ENCODE assay signal across 13 cellular contexts in the genomic region with DNA sequence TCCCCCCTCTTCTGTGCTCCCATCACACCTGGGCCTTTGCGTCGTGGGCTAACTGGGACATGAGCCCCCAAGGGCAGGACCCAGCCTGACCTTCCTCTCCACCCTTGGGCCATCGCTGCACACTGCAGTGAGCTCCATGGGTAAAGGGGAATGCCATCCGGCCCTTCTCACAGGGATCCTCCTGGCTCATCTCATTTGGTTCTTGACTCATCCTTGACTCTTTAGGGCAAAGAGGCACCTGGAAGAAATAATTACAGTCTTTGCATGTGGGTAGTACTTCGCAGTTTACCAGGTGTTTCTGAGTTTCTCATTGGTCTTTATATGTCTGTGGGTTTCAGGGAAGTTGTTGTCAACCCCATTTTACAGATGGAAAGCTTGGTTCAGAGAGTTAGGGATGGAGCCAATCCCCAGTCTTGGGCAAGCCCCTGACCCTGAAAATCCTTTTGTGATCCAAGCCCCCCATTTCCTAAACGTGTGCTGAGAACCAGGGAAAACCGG. TPM values are rescaled to one million over a fixed set of nuclear protein-coding genes. Genes with fewer than 3 reads are reported as not detected.
DNase-seq lines count a peak whose midpoint lies in the region; ATAC-seq and TF ChIP-seq lines count a peak whose summit lies in the region.
"Had no signal": no experiment of that assay in that cellular context is flagged by ENCODE, and none has a peak within 500 bp of the region (broad histone marks: within the 10 kb centered on the region; RNA-seq: fewer than 3 reads in every experiment).

No MANE protein-coding gene starts in this region.

- H3K4me3 Mint-ChIP-seq in H9 = peak overlapping the region; percentile 53 to 70; a peak in 4 of 5 replicates
- H3K4me3 Mint-ChIP-seq in activated T-helper 2 cell treated with anti-CD3 and anti-CD28 coated beads, Interferon-gamma antibody, Interleukin-2, Interleukin-4, amounts not matched to agents 10 μg/mL and 5 μg/mL and 100 μg/mL, durations not matched to agents 14 hours and 24 hours and 36 hours (ENCODE audit: low read depth) = no peak overlapping the region
- H3K4me3 Mint-ChIP-seq in natural killer cell treated with Interleukin-12 subunit alpha and Interleukin-12 subunit beta and Interleukin-15 and Interleukin-18, amount 100 ng/mL, for 72 hours = peak overlapping the region; percentile 30
- H3K4me3 Mint-ChIP-seq: dendritic cell treated with granulocyte-macrophage colony-stimulating factor and Interleukin-4, amounts not matched to agents 40 ng/mL and 50 ng/mL, for 4 days had no signal

- no peak overlapping the region for H4K91ac ChIP-seq in H9 (ENCODE audit: insufficient read length, low read depth, low read length)

- H3K4me1 Mint-ChIP-seq in H9 = peaks cover 14 to 16% of the 10 kb centered on the region in 2 experiments
- peaks cover 60% of the 10 kb centered on the region for H3K4me1 Mint-ChIP-seq in activated T-helper 2 cell treated with anti-CD3 and anti-CD28 coated beads, Interferon-gamma antibody, Interleukin-2, Interleukin-4, amounts not matched to agents 10 μg/mL and 5 μg/mL and 100 μg/mL, durations not matched to agents 14 hours and 24 hours and 36 hours (ENCODE audit: low read depth)
- peaks cover 6 to 20% of the 10 kb centered on the region in 2 donors for H3K4me1 Mint-ChIP-seq in natural killer cell treated with Interleukin-12 subunit alpha and Interleukin-12 subunit beta and Interleukin-15 and Interleukin-18, amount 100 ng/mL, for 72 hours (ENCODE audit: low read depth in 2 of 2)

- no peaks in the 10 kb centered on the region for H3K9me3 Mint-ChIP-seq in H9
- H3K9me3 Mint-ChIP-seq in activated T-helper 2 cell treated with anti-CD3 and anti-CD28 coated beads, Interferon-gamma antibody, Interleukin-2, Interleukin-4, amounts not matched to agents 10 μg/mL and 5 μg/mL and 100 μg/mL, durations not matched to agents 14 hours and 24 hours and 36 hours = no peaks in the 10 kb centered on the region
- no peaks in the 10 kb centered on the region for H3K9me3 Mint-ChIP-seq in natural killer cell treated with Interleukin-12 subunit alpha and Interleukin-12 subunit beta and Interleukin-15 and Interleukin-18, amount 100 ng/mL, for 72 hours
- H3K9me3 Mint-ChIP-seq: dendritic cell treated with granulocyte-macrophage colony-stimulating factor and Interleukin-4, amounts not matched to agents 40 ng/mL and 50 ng/mL, for 4 days had no signal

- no peak overlapping the region for H2BK12ac ChIP-seq in H9 (ENCODE audit: insufficient read length, low read depth, low read length)

- no peak overlapping the region for H3K4ac ChIP-seq in H9 (ENCODE audit: low read depth, low read length)

- no peaks in the 10 kb centered on the region for H3K79me1 ChIP-seq in H9 (ENCODE audit: insufficient read depth, low read depth, low read length, poor library complexity, severe bottlenecking)

- ATAC-seq in natural killer cell treated with Interleukin-12 subunit alpha and Interleukin-12 subunit beta and Interleukin-15 and Interleukin-18, amount 100 ng/mL, for 72 hours = no peak

- H3K18ac ChIP-seq in H9 (ENCODE audit: insufficient read length, low read depth, low read length) = no peak overlapping the region

- no peak overlapping the region for H3K56ac ChIP-seq in H9 (ENCODE audit: insufficient read length, low read depth, low read length)

- no peak overlapping the region for H3K9ac ChIP-seq in H9 (ENCODE audit: extremely low read depth, insufficient read length, low read length)

- H3K27ac ChIP-seq in H9 (ENCODE audit: insufficient read length, low read depth, low read length) = no peak overlapping the region
- H3K27ac ChIP-seq: right lobe of liver had no signal

- H3K36me3 Mint-ChIP-seq in H9 (ENCODE audit: insufficient read depth in 1 of 3, low read depth in 3 of 3) = no peaks in the 10 kb centered on the region; a peak in 1 of 7 replicates
- H3K36me3 Mint-ChIP-seq in activated T-helper 2 cell treated with anti-CD3 and anti-CD28 coated beads, Interferon-gamma antibody, Interleukin-2, Interleukin-4, amounts not matched to agents 10 μg/mL and 5 μg/mL and 100 μg/mL, durations not matched to agents 14 hours and 24 hours and 36 hours (ENCODE audit: low read depth) = no peaks in the 10 kb centered on the region
- peaks cover 4% of the 10 kb centered on the region for H3K36me3 Mint-ChIP-seq in natural killer cell treated with Interleukin-12 subunit alpha and Interleukin-12 subunit beta and Interleukin-15 and Interleukin-18, amount 100 ng/mL, for 72 hours

- H3K4me1 ChIP-seq in H9 (ENCODE audit: insufficient read depth, low read length) = peaks cover 2% of the 10 kb centered on the region; the same call in 1 of the 2 replicates
- H3K4me1 ChIP-seq: right lobe of liver had no signal

- H4K20me1 ChIP-seq in H9 (ENCODE audit: control insufficient read depth, insufficient read depth, insufficient read length) = no peaks in the 10 kb centered on the region

- no peak overlapping the region for H3T11ph ChIP-seq in H9 (ENCODE audit: low read length)

- no peak overlapping the region for H2BK5ac ChIP-seq in H9 (ENCODE audit: insufficient read length, low read length)

- no peak overlapping the region for H2BK120ac ChIP-seq in H9 (ENCODE audit: low read depth, low read length, poor library complexity, severe bottlenecking)

- WGBS in H9 (ENCODE audit: extremely low coverage, insufficient read length, low lambda C conversion rate) = no CpG with 5 or more reads among the region's 7 CpGs

- no peak overlapping the region for H2AFZ ChIP-seq in H9 (ENCODE audit: low read length)

- H3K9me3 ChIP-seq in H9 (ENCODE audit: control insufficient read depth, low read depth, low read length) = no peaks in the 10 kb centered on the region
- H3K9me3 ChIP-seq: right lobe of liver had no signal

- TF ChIP-seq CTCF in H9 (conservative IDR thresholded peaks at IDR 0.05) = no peak

- H3K4me2 ChIP-seq in H9 (ENCODE audit: insufficient read depth, insufficient read length, low read length) = peak overlapping the region; percentile 23

- no peaks in the 10 kb centered on the region for H3K79me2 ChIP-seq in H9 (ENCODE audit: insufficient read depth, low read length)

- H3K23ac ChIP-seq in H9 (ENCODE audit: insufficient read length, low read depth, low read length) = no peak overlapping the region

- peaks cover 51% of the 10 kb centered on the region for H3K27me3 Mint-ChIP-seq in H9 (ENCODE audit: low read depth)
- no peaks in the 10 kb centered on the region for H3K27me3 Mint-ChIP-seq in activated T-helper 2 cell treated with anti-CD3 and anti-CD28 coated beads, Interferon-gamma antibody, Interleukin-2, Interleukin-4, amounts not matched to agents 10 μg/mL and 5 μg/mL and 100 μg/mL, durations not matched to agents 14 hours and 24 hours and 36 hours (ENCODE audit: low read depth)
- peaks cover 32 to 39% of the 10 kb centered on the region in 2 donors for H3K27me3 Mint-ChIP-seq in natural killer cell treated with Interleukin-12 subunit alpha and Interleukin-12 subunit beta and Interleukin-15 and Interleukin-18, amount 100 ng/mL, for 72 hours

- intact Hi-C loops in activated T-helper 2 cell treated with anti-CD3 and anti-CD28 coated beads, Interferon-gamma antibody, Interleukin-2, Interleukin-4, amounts not matched to agents 10 μg/mL and 5 μg/mL and 100 μg/mL, durations not matched to agents 14 hours and 24 hours and 36 hours (cut with micrococcal nuclease) = no loop called here

- no peak overlapping the region for H4K8ac ChIP-seq in H9 (replicated peaks; ENCODE audit: insufficient read length, low read depth, low read length)

- H3K14ac ChIP-seq in H9 (ENCODE audit: insufficient read depth, low read length) = no peak overlapping the region

- H3K27ac Mint-ChIP-seq in H9 = no peak overlapping the region; a peak in 1 of 7 replicates
- peak overlapping the region; percentile 76 for H3K27ac Mint-ChIP-seq in activated T-helper 2 cell treated with anti-CD3 and anti-CD28 coated beads, Interferon-gamma antibody, Interleukin-2, Interleukin-4, amounts not matched to agents 10 μg/mL and 5 μg/mL and 100 μg/mL, durations not matched to agents 14 hours and 24 hours and 36 hours
- peak overlapping the region in 1 of 2 donors; percentile 48 for H3K27ac Mint-ChIP-seq in natural killer cell treated with Interleukin-12 subunit alpha and Interleukin-12 subunit beta and Interleukin-15 and Interleukin-18, amount 100 ng/mL, for 72 hours
- H3K27ac Mint-ChIP-seq: dendritic cell treated with granulocyte-macrophage colony-stimulating factor and Interleukin-4, amounts not matched to agents 40 ng/mL and 50 ng/mL, for 4 days had no signal

- no peaks in the 10 kb centered on the region for H3K23me2 ChIP-seq in H9 (ENCODE audit: insufficient read length, low read depth, low read length, poor library complexity, severe bottlenecking)

- no peak overlapping the region for H2BK20ac ChIP-seq in H9 (ENCODE audit: low read depth, low read length, poor library complexity, severe bottlenecking)

- no peaks in the 10 kb centered on the region; the same call in 1 of the 2 replicates for H3K27me3 ChIP-seq in H9 (ENCODE audit: insufficient read depth, low read length)
- H3K27me3 ChIP-seq: right lobe of liver had no signal

- no peak overlapping the region for H2AK5ac ChIP-seq in H9 (ENCODE audit: insufficient read length, low read length)

- peak; percentile 31 for DNase-seq in DMS53 (lab: John Stamatoyannopoulos, UW)
- DNase-seq in DMS53 treated with DMSO at 0.1 percent for 48 hours (lab: John Stamatoyannopoulos, UW; ENCODE audit: unreplicated experiment) = no peak
- no peak for DNase-seq in H9
- no peak for DNase-seq in activated T-helper 2 cell treated with anti-CD3 and anti-CD28 coated beads, Interferon-gamma antibody, Interleukin-2, Interleukin-4, amounts not matched to agents 10 μg/mL and 5 μg/mL and 100 μg/mL, durations not matched to agents 14 hours and 24 hours and 36 hours (ENCODE audit: low spot score)
- DNase-seq in natural killer cell treated with Interleukin-12 subunit alpha and Interleukin-12 subunit beta and Interleukin-15 and Interleukin-18, amount 100 ng/mL, for 72 hours (ENCODE audit: low spot score) = no peak
- no peak for DNase-seq in anterior cingulate cortex (lab: John Stamatoyannopoulos, UW)
- no peak for DNase-seq in stimulated activated CD4-positive, alpha-beta T cell treated with anti-CD3 and anti-CD28 coated beads, Interleukin-1b, Interleukin-23, amount 100 ng/mL, for 48 hours
- no peak for DNase-seq in dedifferentiated amniotic fluid mesenchymal stem cell (ENCODE audit: extremely low spot score)
- DNase-seq: 8988T; activated CD4-positive, alpha-beta T cell treated with anti-CD3 and anti-CD28 coated beads, Interleukin-2, amount 50 U/mL, for 4 hours; NCI-H2107; right lobe of liver had no signal

- no peak overlapping the region for H2BK15ac ChIP-seq in H9 (ENCODE audit: low read depth, low read length)

- H4K5ac ChIP-seq in H9 (ENCODE audit: insufficient read length, low read depth, low read length) = no peak overlapping the region

RNA-seq across cellular contexts. Expression of gene ID3, which starts 59.3 kb away (rescaled TPM):
- total RNA-seq in H9 (2021) = 113 and 119 TPM in 2 replicates
- 24.7 and 26.9 TPM in 2 replicates for total RNA-seq in activated T-helper 2 cell treated with anti-CD3 and anti-CD28 coated beads, Interferon-gamma antibody, Interleukin-2, Interleukin-4, amounts not matched to agents 10 μg/mL and 5 μg/mL and 100 μg/mL, durations not matched to agents 14 hours and 24 hours and 36 hours
- total RNA-seq in natural killer cell treated with Interleukin-12 subunit alpha and Interleukin-12 subunit beta and Interleukin-15 and Interleukin-18, amount 100 ng/mL, for 72 hours = 1 to 10 TPM; 2.6 to 5.0 TPM
